ENCODE assay signal across 8 cellular contexts in the genomic region with DNA sequence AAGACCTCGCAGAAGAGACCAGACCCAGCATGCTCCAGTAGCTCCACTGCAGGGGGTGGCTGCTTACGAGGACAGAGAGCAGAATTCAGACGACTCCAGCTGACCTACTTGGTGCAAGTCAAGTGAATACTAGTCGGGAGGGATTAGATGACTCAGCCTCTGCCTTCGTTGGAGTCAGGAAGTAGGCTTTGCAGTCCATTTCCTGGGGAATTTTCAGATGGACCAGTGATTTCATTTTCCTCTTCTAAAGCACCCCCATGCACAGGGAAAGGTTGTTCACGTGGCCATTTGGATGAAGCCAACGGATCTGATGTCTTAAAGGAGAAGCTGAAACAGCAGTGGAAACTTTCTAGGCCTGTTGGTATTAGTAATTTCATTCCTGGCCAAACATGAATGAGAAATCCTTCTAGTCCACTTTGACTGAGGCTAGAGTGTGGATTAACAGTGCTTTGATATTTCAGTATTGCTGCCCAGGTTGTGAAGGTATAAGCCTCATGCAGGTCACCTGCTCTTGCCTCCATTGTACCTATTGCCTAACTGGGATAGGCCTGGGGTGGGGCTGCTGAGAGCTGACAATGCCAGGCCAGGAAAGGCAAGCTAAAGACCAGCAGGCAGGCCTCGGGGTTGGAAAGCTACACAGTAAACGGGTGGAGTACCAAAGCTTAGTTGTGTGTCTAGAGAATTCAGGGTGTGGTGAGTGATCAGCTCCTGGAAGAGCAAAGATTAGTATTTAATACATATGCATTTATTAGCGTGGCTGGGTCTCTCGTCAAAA.
DNase-seq lines count a peak whose midpoint lies in the region; ATAC-seq, FAIRE-seq and TF ChIP-seq lines count a peak whose summit lies in the region.

No MANE protein-coding gene starts in this region.

- H2BK5ac ChIP-seq in neuronal stem cell (ENCODE audit: low read length), result no peak overlapping the region

- ATAC-seq in natural killer cell treated with Interleukin-12 subunit alpha and Interleukin-12 subunit beta and Interleukin-15 and Interleukin-18, amount 100 ng/mL, for 72 hours, result peak; percentile 29 to 40
- ATAC-seq in natural killer cell (no peak), GM21423 (IDR thresholded peaks at IDR 0.05; ENCODE audit: unreplicated experiment) (no peak), HG03280 (IDR thresholded peaks at IDR 0.05; ENCODE audit: unreplicated experiment) (no peak)

- no peaks in the 10 kb centered on the region for H3K79me2 ChIP-seq in keratinocyte (ENCODE audit: control insufficient read depth, insufficient read depth, low read length)

- no peak overlapping the region for H2BK15ac ChIP-seq in neuronal stem cell (ENCODE audit: low read length)

- no peak overlapping the region for H3K14ac ChIP-seq in neuronal stem cell (ENCODE audit: low read length)

- H3K4me1 Mint-ChIP-seq in natural killer cell treated with Interleukin-12 subunit alpha and Interleukin-12 subunit beta and Interleukin-15 and Interleukin-18, amount 100 ng/mL, for 72 hours (ENCODE audit: low read depth in 2 of 2), result peaks cover 51 to 55% of the 10 kb centered on the region in 2 donors
- H3K4me1 Mint-ChIP-seq in natural killer cell, result peaks cover 30 to 39% of the 10 kb centered on the region in 2 donors
- peaks cover 15 to 39% (median 22%) of the 10 kb centered on the region in 4 donors for H3K4me1 Mint-ChIP-seq in CD4-positive, alpha-beta memory T cell

- no peaks in the 10 kb centered on the region for H4K20me1 ChIP-seq in keratinocyte (ENCODE audit: control insufficient read depth, extremely low read depth, insufficient read depth, low read length)

- peaks cover 5% of the 10 kb centered on the region for H3K36me3 Mint-ChIP-seq in natural killer cell treated with Interleukin-12 subunit alpha and Interleukin-12 subunit beta and Interleukin-15 and Interleukin-18, amount 100 ng/mL, for 72 hours
- no peaks in the 10 kb centered on the region for H3K36me3 Mint-ChIP-seq in natural killer cell
- H3K36me3 Mint-ChIP-seq in CD4-positive, alpha-beta memory T cell, result peaks cover 3 to 29% of the 10 kb centered on the region in 2 donors

- H3K4me1 ChIP-seq in keratinocyte (ENCODE audit: control insufficient read depth, extremely low read depth, insufficient read depth, low read length) (peaks cover 44% of the 10 kb centered on the region), neuronal stem cell (ENCODE audit: control insufficient read depth in 2 of 2, insufficient read depth in 1 of 2, low read depth in 1 of 2, low read length in 2 of 2) (peaks cover 5 to 18% of the 10 kb centered on the region in 2 donors)
- H3K4me1 ChIP-seq in CD4-positive, alpha-beta memory T cell (ENCODE audit: insufficient read depth, low read length), result peaks cover 30% of the 10 kb centered on the region

- H3K9me3 Mint-ChIP-seq in natural killer cell treated with Interleukin-12 subunit alpha and Interleukin-12 subunit beta and Interleukin-15 and Interleukin-18, amount 100 ng/mL, for 72 hours, result peaks cover 3% of the 10 kb centered on the region
- no peaks in the 10 kb centered on the region for H3K9me3 Mint-ChIP-seq in natural killer cell
- no peaks in the 10 kb centered on the region for H3K9me3 Mint-ChIP-seq in CD4-positive, alpha-beta memory T cell

- H3K9me1 ChIP-seq in keratinocyte (ENCODE audit: control insufficient read depth, extremely low read depth, insufficient read depth, low read length), result no peaks in the 10 kb centered on the region

- no peaks in the 10 kb centered on the region for H3K9me3 ChIP-seq in keratinocyte (ENCODE audit: control insufficient read depth, low read depth, low read length)
- H3K9me3 ChIP-seq in CD4-positive, alpha-beta memory T cell (ENCODE audit: control insufficient read depth in 1 of 2, low read length in 2 of 2), result no peaks in the 10 kb centered on the region
- H3K9me3 ChIP-seq in neuronal stem cell (replicated peaks in 1 of 2; ENCODE audit: control insufficient read depth in 2 of 2, insufficient read depth in 1 of 2, low read depth in 1 of 2, low read length in 2 of 2), result no peaks in the 10 kb centered on the region

- WGBS in neuronal stem cell (ENCODE audit: extremely low coverage in 2 of 2, insufficient read length in 2 of 2, insufficient replicate concordance in 1 of 2), 2 donors, result no CpG with 5 or more reads among the region's 11 CpGs

- peak overlapping the region; percentile 83 for H3K4me2 ChIP-seq in keratinocyte (ENCODE audit: control insufficient read depth, extremely low read depth, insufficient read depth, low read depth, low read length)
- no peak overlapping the region for H3K4me2 ChIP-seq in neuronal stem cell (ENCODE audit: insufficient read depth, low read length, poor library complexity, severe bottlenecking)

- no peak for TF ChIP-seq CTCF in natural killer cell (IDR thresholded peaks at IDR 0.05)
- TF ChIP-seq CTCF in keratinocyte (optimal IDR thresholded peaks at IDR 0.05 in 1 of 3, IDR thresholded peaks at IDR 0.05 in 1 of 3, conservative IDR thresholded peaks at IDR 0.05 in 1 of 3; ENCODE audit: extremely low read depth in 1 of 3, insufficient read depth in 2 of 3, low read length in 3 of 3), result no peak

- dilution Hi-C loops in keratinocyte (cut with MboI; ENCODE audit: extremely low pct_ligation_motif_present, low sequenced_read_pairs), result no loop called here

- no peaks in the 10 kb centered on the region for H3K79me1 ChIP-seq in neuronal stem cell (ENCODE audit: low read depth, low read length)

- no peak overlapping the region for H2BK12ac ChIP-seq in neuronal stem cell (ENCODE audit: low read length)

- no peaks in the 10 kb centered on the region for H3K36me3 ChIP-seq in keratinocyte (ENCODE audit: control insufficient read depth in 2 of 2, extremely low read depth in 1 of 2, insufficient read depth in 2 of 2, low read length in 2 of 2)
- H3K36me3 ChIP-seq in CD4-positive, alpha-beta memory T cell (ENCODE audit: insufficient read depth, low read length), result no peaks in the 10 kb centered on the region
- peaks cover 0 to 1% of the 10 kb centered on the region in 2 donors for H3K36me3 ChIP-seq in neuronal stem cell (replicated peaks in 1 of 2; ENCODE audit: control insufficient read depth in 2 of 2, insufficient read depth in 2 of 2, low read length in 2 of 2)

- H4K8ac ChIP-seq in neuronal stem cell (ENCODE audit: low read depth, low read length), result no peak overlapping the region

- no peak overlapping the region for H2BK120ac ChIP-seq in neuronal stem cell (ENCODE audit: low read depth, low read length)

- FAIRE-seq in keratinocyte (lab: Jason Lieb, UNC), result peak; percentile 94

- H3K27ac ChIP-seq in keratinocyte (ENCODE audit: control insufficient read depth, insufficient read depth, low read length) (peak overlapping the region; percentile 98), neuronal stem cell (replicated peaks; ENCODE audit: low read length) (no peak overlapping the region)
- H3K27ac ChIP-seq in CD4-positive, alpha-beta memory T cell (ENCODE audit: low read depth, low read length), result no peak overlapping the region

- POLR2A ChIA-PET in CD4-positive, alpha-beta memory T cell (lab: Charles Lee; ENCODE audit: partially characterized antibody), result interaction anchor here (0.5 kb wide), 1 partner anchor 582 kb away, joined by 4 read pairs; no protein-coding TSS in a partner anchor

- peak overlapping the region; percentile 81 to 93 for H3K27ac Mint-ChIP-seq in natural killer cell treated with Interleukin-12 subunit alpha and Interleukin-12 subunit beta and Interleukin-15 and Interleukin-18, amount 100 ng/mL, for 72 hours
- H3K27ac Mint-ChIP-seq in natural killer cell, result no peak overlapping the region
- H3K27ac Mint-ChIP-seq in CD4-positive, alpha-beta memory T cell, result peak overlapping the region in 2 of 7 donors; percentile 12 to 17

- peak overlapping the region; percentile 68 for H3K4me3 Mint-ChIP-seq in natural killer cell treated with Interleukin-12 subunit alpha and Interleukin-12 subunit beta and Interleukin-15 and Interleukin-18, amount 100 ng/mL, for 72 hours
- H3K4me3 Mint-ChIP-seq in natural killer cell, result no peak overlapping the region
- no peak overlapping the region for H3K4me3 Mint-ChIP-seq in CD4-positive, alpha-beta memory T cell

- H3K18ac ChIP-seq in neuronal stem cell (ENCODE audit: low read length), result no peak overlapping the region

- no peak overlapping the region for H3K4ac ChIP-seq in neuronal stem cell (ENCODE audit: low read length)

- H3K4me3 ChIP-seq in keratinocyte (ENCODE audit: control insufficient read depth in 2 of 3, extremely low read depth in 1 of 3, insufficient read depth in 2 of 3, low read depth in 1 of 3, low read length in 3 of 3) (peak overlapping the region in 2 of 3 experiments; percentile 45 to 54), neuronal stem cell (ENCODE audit: low read length in 2 of 2) (no peak overlapping the region)
- H3K4me3 ChIP-seq in CD4-positive, alpha-beta memory T cell (ENCODE audit: low read length in 2 of 2), result no peak overlapping the region

- H3K9ac ChIP-seq in keratinocyte (ENCODE audit: control insufficient read depth, extremely low read depth, insufficient read depth, low read length) (peak overlapping the region; percentile 78), neuronal stem cell (ENCODE audit: low read depth, low read length, poor library complexity) (no peak overlapping the region)

- intact Hi-C loops in natural killer cell (cut with micrococcal nuclease), result loop anchor here (5.0 to 10.0 kb wide), 2 partner anchors 82 to 180 kb away; no protein-coding TSS in a partner anchor
- intact Hi-C loops in CD4-positive, alpha-beta memory T cell (cut with micrococcal nuclease), result no loop called here

- H3K27me3 ChIP-seq in keratinocyte (ENCODE audit: control insufficient read depth, extremely low read depth, insufficient read depth, low read length) (no peaks in the 10 kb centered on the region), neuronal stem cell (ENCODE audit: control insufficient read depth in 3 of 3, insufficient read depth in 3 of 3, low read depth in 1 of 3, low read length in 3 of 3) (no peaks in the 10 kb centered on the region)
- no peaks in the 10 kb centered on the region for H3K27me3 ChIP-seq in CD4-positive, alpha-beta memory T cell (ENCODE audit: insufficient read depth, low read length)

- DNase-seq in natural killer cell treated with Interleukin-12 subunit alpha and Interleukin-12 subunit beta and Interleukin-15 and Interleukin-18, amount 100 ng/mL, for 72 hours (ENCODE audit: low spot score), result no peak
- no peak for DNase-seq in natural killer cell
- DNase-seq in amniotic epithelial cell (ENCODE audit: low read depth), result peak; percentile 92
- DNase-seq in keratinocyte (ENCODE audit: low read depth, low spot score), result peak; percentile 62
- DNase-seq in CD4-positive, alpha-beta memory T cell, result no peak
- no peak for DNase-seq in neuronal stem cell (ENCODE audit: low spot score)

- H4K91ac ChIP-seq in neuronal stem cell (ENCODE audit: low read depth, low read length, poor library complexity), result no peak overlapping the region

- H2AK5ac ChIP-seq in neuronal stem cell (ENCODE audit: low read depth, low read length), result no peak overlapping the region

- CTCF ChIA-PET in CD4-positive, alpha-beta memory T cell (lab: Charles Lee; ENCODE audit: partially characterized antibody), result no interaction called here

- H2AFZ ChIP-seq in keratinocyte (ENCODE audit: control insufficient read depth, low read length) (peak overlapping the region; percentile 24), neuronal stem cell (ENCODE audit: low read length) (no peak overlapping the region)

- H3K27me3 Mint-ChIP-seq in natural killer cell treated with Interleukin-12 subunit alpha and Interleukin-12 subunit beta and Interleukin-15 and Interleukin-18, amount 100 ng/mL, for 72 hours, result no peaks in the 10 kb centered on the region
- H3K27me3 Mint-ChIP-seq in natural killer cell (ENCODE audit: low read depth in 2 of 2), result no peaks in the 10 kb centered on the region
- no peaks in the 10 kb centered on the region for H3K27me3 Mint-ChIP-seq in CD4-positive, alpha-beta memory T cell

- no peak overlapping the region for H3K23ac ChIP-seq in neuronal stem cell (ENCODE audit: low read depth, low read length, poor library complexity)

Comparison
In these comparisons a context has a peak if more than half of its experiments do, and no peak if none do; other contexts are left out.
1. ATAC-seq: peak in natural killer cell treated with Interleukin-12 subunit alpha and Interleukin-12 subunit beta and Interleukin-15 and Interleukin-18, amount 100 ng/mL, for 72 hours (2 of 2); none in natural killer cell (0 of 3), GM21423 (single experiment) and HG03280 (single experiment).
2. H3K27ac Mint-ChIP-seq: peak in natural killer cell treated with Interleukin-12 subunit alpha and Interleukin-12 subunit beta and Interleukin-15 and Interleukin-18, amount 100 ng/mL, for 72 hours (2 of 2); none in natural killer cell (0 of 2).
3. DNase-seq: peak in amniotic epithelial cell (single experiment) and keratinocyte (single experiment); none in natural killer cell treated with Interleukin-12 subunit alpha and Interleukin-12 subunit beta and Interleukin-15 and Interleukin-18, amount 100 ng/mL, for 72 hours (single experiment), natural killer cell (single experiment), CD4-positive, alpha-beta memory T cell (0 of 5) and neuronal stem cell (single experiment).
4. H3K4me3 ChIP-seq: peak in keratinocyte (2 of 3); none in CD4-positive, alpha-beta memory T cell (0 of 2) and neuronal stem cell (0 of 2).